Comparison of ENCODE assay signal across 19 cellular contexts in genomic region chr5:130896636-130897035, GRCh38.
"Had no signal": no experiment of that assay in that cellular context is flagged by ENCODE, and none has a peak within 500 bp of the region (broad histone marks: within the 10 kb centered on the region; RNA-seq: fewer than 3 reads in every experiment).

No MANE protein-coding gene starts in this region.

- H3K4me1 ChIP-seq: body of pancreas, foreskin keratinocyte, prostate gland, stomach had no signal

- DNase-seq: activated CD4-positive, alpha-beta T cell treated with anti-CD3 and anti-CD28 coated beads, Interleukin-2, amount 10 ng/mL, durations not matched to agents 24 days and 14 days; activated CD4-positive, CD25-positive, alpha-beta regulatory T cell; activated CD8-positive, alpha-beta memory T cell treated with anti-CD3 and anti-CD28 coated beads, Interleukin-2, amount 50 U/mL, for 48 hours; activated gamma-delta T cell treated with Interleukin-2 at 50 U/mL for 16 hours; activated T-cell treated with anti-CD3 and anti-CD28 coated beads, Interleukin-2, amount 50 U/mL, for 72 hours; amniotic stem cell; body of pancreas; central memory CD4-positive, alpha-beta T cell; cortex of kidney; effector CD8-positive, alpha-beta T cell; foreskin keratinocyte; left ventricle myocardium superior; mesenchymal stem cell; occipital lobe; stomach; T-helper 17 cell had no signal

- H3K9me3 ChIP-seq: body of pancreas, prostate gland, thoracic aorta had no signal

- ATAC-seq: activated T-cell treated with anti-CD3 and anti-CD28 coated beads, Interleukin-2, amount 50 U/mL, for 72 hours; body of pancreas; foreskin keratinocyte; left ventricle myocardium superior; sciatic nerve; T-helper 17 cell had no signal

- H3K27me3 ChIP-seq: body of pancreas, foreskin keratinocyte, stomach had no signal

- H3K36me3 ChIP-seq: prostate gland, stomach, thoracic aorta had no signal

- H3K4me3 ChIP-seq: body of pancreas, prostate gland, stomach, thoracic aorta had no signal

- H3K27ac ChIP-seq: body of pancreas, foreskin keratinocyte, prostate gland, stomach, thoracic aorta had no signal
